9 cellular contexts compared by ENCODE assay signal in genomic region chr15:96337354-96337990, GRCh38. TPM values are rescaled to one million over a fixed set of nuclear protein-coding genes. Genes with fewer than 3 reads are reported as not detected.
DNase-seq lines count a peak whose midpoint lies in the region; ATAC-seq and TF ChIP-seq lines count a peak whose summit lies in the region.
"Had no signal": no experiment of that assay in that cellular context is flagged by ENCODE, and none has a peak within 500 bp of the region (broad histone marks: within the 10 kb centered on the region; RNA-seq: fewer than 3 reads in every experiment).

No MANE protein-coding gene starts in this region.

- H3K9me3 ChIP-seq in left lung = no peaks in the 10 kb centered on the region
- H3K9me3 ChIP-seq in stomach = no peaks in the 10 kb centered on the region

- H3K4me1 ChIP-seq in left lung = peaks cover 0 to 16% of the 10 kb centered on the region in 2 donors
- peaks cover 0 to 14% (median 10%) of the 10 kb centered on the region in 4 donors for H3K4me1 ChIP-seq in stomach

- H3K36me3 ChIP-seq in left lung (peaks cover 0 to 6% of the 10 kb centered on the region in 2 donors), stomach (peaks cover 26 to 60% (median 39%) of the 10 kb centered on the region in 4 donors)

- peaks cover 48% of the 10 kb centered on the region for H3K4me1 Mint-ChIP-seq in HFFc6 (ENCODE audit: low read depth)
- peaks cover 57% of the 10 kb centered on the region for H3K4me1 Mint-ChIP-seq in brain

- H3K27ac ChIP-seq in left lung (peak overlapping the region; percentile 88), stomach (peak overlapping the region; percentile 89 to 97 (median 97))

- DNase-seq in HFFc6 = no peak
- no peak for DNase-seq in left lung
- DNase-seq in stomach = no peak
- DNase-seq in NCI-H1105 treated with DMSO at 0.1 percent for 48 hours (lab: John Stamatoyannopoulos, UW) = no peak
- DNase-seq in stimulated activated CD4-positive, alpha-beta T cell treated with anti-CD3 and anti-CD28 coated beads, Interleukin-2, amount 100 ng/mL, for 48 hours = no peak
- DNase-seq in stimulated activated CD4-positive, alpha-beta T cell treated with anti-CD3 and anti-CD28 coated beads, Interleukin-1b, Interleukin-23, amount 100 ng/mL, for 48 hours = no peak
- DNase-seq in T-helper 1 cell = no peak
- DNase-seq: activated effector memory CD4-positive, alpha-beta T cell treated with Interleukin-2 at 50 U/mL for 16 hours had no signal

- H3K4me3 Mint-ChIP-seq in HFFc6 (peak overlapping the region; percentile 94), brain (peak overlapping the region; percentile 90 to 97 (median 94))

- intact Hi-C loops in left lung (cut with DNase I) = no loop called here
- intact Hi-C loops in stomach (cut with DNase I; ENCODE audit: low total_unique reads) = no loop called here

- ATAC-seq in left lung = no peak

- H3K27me3 Mint-ChIP-seq in HFFc6 (ENCODE audit: insufficient read depth) (peaks cover 24% of the 10 kb centered on the region), brain (peaks cover 45% of the 10 kb centered on the region)

- H3K27me3 ChIP-seq in left lung = peaks cover 0 to 98% of the 10 kb centered on the region in 2 donors
- H3K27me3 ChIP-seq in stomach = peaks cover 0 to 48% (median 0%) of the 10 kb centered on the region in 3 donors

- TF ChIP-seq CTCF in HFFc6 (IDR thresholded peaks at IDR 0.05) (no peak), brain (conservative IDR thresholded peaks at IDR 0.05) (no peak), left lung (IDR thresholded peaks at IDR 0.05) (no peak), stomach (IDR thresholded peaks at IDR 0.05) (no peak)

- TF ChIP-seq POLR2A in stomach (IDR thresholded peaks at IDR 0.05) = no peak

- H3K36me3 Mint-ChIP-seq in HFFc6 (ENCODE audit: low read depth) (peaks cover 95% of the 10 kb centered on the region), brain (peaks cover 87% of the 10 kb centered on the region)

- H3K4me3 ChIP-seq in left lung (peak overlapping the region; percentile 48 to 57), stomach (peak overlapping the region; percentile 80 to 89 (median 88))

- H3K9me3 Mint-ChIP-seq in HFFc6 (peaks cover 11% of the 10 kb centered on the region), brain (peaks cover 0 to 8% (median 0%) of the 10 kb centered on the region in 5 experiments)

- H3K27ac Mint-ChIP-seq in HFFc6 (peak overlapping the region; percentile 95), brain (peak overlapping the region; percentile 87 to 100 (median 98))

- WGBS in stomach, 5 donors = 1 to 8% (median 6%) methylated on average over 14 of the region's 14 CpGs

- no peak for TF ChIP-seq EP300 in stomach (IDR thresholded peaks at IDR 0.05)

RNA-seq across cellular contexts. Expression of gene NR2F2, which starts 7.0 kb away (rescaled TPM):
- total RNA-seq in HFFc6 (2021; fragmentation: NEBNext Ultra II Directional; extraction: Animal tissue kit (Norgen Biotek cat#: 25700)) = 100 to 1,000 TPM; 120 to 168 (median 142) TPM
- polyA plus RNA-seq in brain (ENCODE audit: insufficient read depth, low read depth, low replicate concordance) (60.4 TPM), stomach (10 to 100 TPM; 30.9 to 47.4 (median 39.7) TPM)
- total RNA-seq in left lung (10 to 100 TPM; 53.4 to 76.0 TPM), stomach (10 to 100 TPM; 36.8 to 96.2 (median 63.0) TPM)
